Comparison of ENCODE assay signal across 8 cellular contexts in genomic region chr1:41666991-41667631, GRCh38.
DNase-seq lines count a peak whose midpoint lies in the region; ATAC-seq and TF ChIP-seq lines count a peak whose summit lies in the region.

No MANE protein-coding gene starts in this region.

- no peaks in the 10 kb centered on the region for H3K27me3 ChIP-seq in KMS-11 (ENCODE audit: insufficient read depth, low read depth)

- H4K20me1 ChIP-seq in KMS-11 (ENCODE audit: insufficient read depth), result no peaks in the 10 kb centered on the region

- H3K4me1 ChIP-seq in KMS-11 (ENCODE audit: low read depth, poor library complexity, severe bottlenecking), result peaks cover 93% of the 10 kb centered on the region
- H3K4me1 ChIP-seq in mucosa of descending colon (ENCODE audit: low read depth), result no peaks in the 10 kb centered on the region

- H3K36me3 ChIP-seq in KMS-11 (ENCODE audit: insufficient read depth), result no peaks in the 10 kb centered on the region
- no peaks in the 10 kb centered on the region for H3K36me3 ChIP-seq in mucosa of descending colon (ENCODE audit: low read depth)

- H3K4me2 ChIP-seq in KMS-11, result peak overlapping the region; percentile 38

- TF ChIP-seq CTCF in KMS-11 (conservative IDR thresholded peaks at IDR 0.05; ENCODE audit: low read depth, low read length) (no peak), mucosa of descending colon (IDR thresholded peaks at IDR 0.05) (no peak)

- H2AFZ ChIP-seq in KMS-11 (ENCODE audit: low read depth), result peak overlapping the region; percentile 31; the same call in 1 of the 2 replicates

- H3K27ac ChIP-seq in KMS-11, result peak overlapping the region; percentile 71

- no peaks in the 10 kb centered on the region for H3K79me2 ChIP-seq in KMS-11 (ENCODE audit: insufficient read depth, low read depth)

- peak overlapping the region; percentile 9; the same call in 1 of the 2 replicates for H3K9ac ChIP-seq in KMS-11

- peak overlapping the region; percentile 25 for H3K4me3 ChIP-seq in KMS-11 (IDR thresholded peaks at IDR 0.05; ENCODE audit: insufficient read depth, low read depth, low read length)
- H3K4me3 ChIP-seq in mucosa of descending colon, result no peak overlapping the region

- intact Hi-C loops in mucosa of descending colon (cut with DNase I, micrococcal nuclease), result no loop called here

- peak; percentile 47 for ATAC-seq in mucosa of descending colon

- peak; percentile 30 for DNase-seq in DMS53 (lab: John Stamatoyannopoulos, UW)
- no peak for DNase-seq in DMS53 treated with DMSO at 0.1 percent for 48 hours (lab: John Stamatoyannopoulos, UW; ENCODE audit: unreplicated experiment)
- peak; percentile 63 for DNase-seq in activated T-cell treated with anti-CD3 and anti-CD28 coated beads for 24 hours (ENCODE audit: low read depth)
- DNase-seq in mucosa of descending colon, result peak in 1 of 3 donors; percentile 33
- DNase-seq in HK-2 (ENCODE audit: unreplicated experiment), result no peak
- no peak for DNase-seq in 8988T
- no peak for DNase-seq in HPDE6-E6E7 (ENCODE audit: extremely low spot score)

- H3K9me3 ChIP-seq in mucosa of descending colon, result no peaks in the 10 kb centered on the region

Comparison
In these comparisons a context has a peak if more than half of its experiments do, and no peak if none do; other contexts are left out.
1. DNase-seq: peak in DMS53 (single experiment) and activated T-cell treated with anti-CD3 and anti-CD28 coated beads for 24 hours (single experiment); none in DMS53 treated with DMSO at 0.1 percent for 48 hours (single experiment), HK-2 (single experiment), 8988T (single experiment) and HPDE6-E6E7 (single experiment).